Comparison of ENCODE assay signal across 8 cellular contexts in genomic region chr9:34458013-34458966, GRCh38.
DNase-seq lines count a peak whose midpoint lies in the region; ATAC-seq lines count a peak whose summit lies in the region.

Gene DNAI1, plus strand, starts transcription at chr9:34458805. Its CDS starts 201 bp downstream, at chr9:34459006.
A gene with protein sequence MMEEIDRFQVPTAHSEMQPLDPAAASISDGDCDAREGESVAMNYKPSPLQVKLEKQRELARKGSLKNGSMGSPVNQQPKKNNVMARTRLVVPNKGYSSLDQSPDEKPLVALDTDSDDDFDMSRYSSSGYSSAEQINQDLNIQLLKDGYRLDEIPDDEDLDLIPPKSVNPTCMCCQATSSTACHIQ (minus strand): TSS chr9:34458570. CDS start chr9:34458263, 307 bp downstream.

- H3K9me3 ChIP-seq in SK-N-MC (ENCODE audit: low read depth, low read length), result no peaks in the 10 kb centered on the region

- H3K9me3 Mint-ChIP-seq in activated naive CD4-positive, alpha-beta T cell treated with anti-CD3 and anti-CD28 coated beads, Interleukin-2, amount 50 U/mL, for 24 hours, result no peaks in the 10 kb centered on the region

- peak; percentile 96 for DNase-seq in NCI-H1048 (lab: John Stamatoyannopoulos, UW)
- DNase-seq in SK-N-MC (ENCODE audit: low read depth, low spot score), result peak; percentile 81
- peak; percentile 99 for DNase-seq in germinal center (ENCODE audit: low spot score)
- peak; percentile 92 for DNase-seq in non-pigmented ciliary epithelial cell (ENCODE audit: low read depth)
- peak; percentile 98 for DNase-seq in superior temporal gyrus (ENCODE audit: extremely low spot score)

- H3K4me3 ChIP-seq in GM08714 (ENCODE audit: low read length), result peak within 1 kb of the TSS; percentile 50; the same call in 1 of the 2 replicates
- H3K4me3 ChIP-seq in SK-N-MC, result peak within 1 kb of the TSS; percentile 93

- H3K27ac ChIP-seq in SK-N-MC, result no peak within 1 kb of the TSS

- H3K27ac Mint-ChIP-seq in activated naive CD4-positive, alpha-beta T cell treated with anti-CD3 and anti-CD28 coated beads, Interleukin-2, amount 50 U/mL, for 24 hours, result peak within 1 kb of the TSS; percentile 85

- peaks cover 39% of the 10 kb centered on the region for H3K4me1 Mint-ChIP-seq in activated naive CD4-positive, alpha-beta T cell treated with anti-CD3 and anti-CD28 coated beads, Interleukin-2, amount 50 U/mL, for 24 hours

- H3K4me3 Mint-ChIP-seq in activated naive CD4-positive, alpha-beta T cell treated with anti-CD3 and anti-CD28 coated beads, Interleukin-2, amount 50 U/mL, for 24 hours, result peak within 1 kb of the TSS; percentile 93

- H3K27me3 Mint-ChIP-seq in activated naive CD4-positive, alpha-beta T cell treated with anti-CD3 and anti-CD28 coated beads, Interleukin-2, amount 50 U/mL, for 24 hours, result no peaks in the 10 kb centered on the region

- H3K36me3 Mint-ChIP-seq in activated naive CD4-positive, alpha-beta T cell treated with anti-CD3 and anti-CD28 coated beads, Interleukin-2, amount 50 U/mL, for 24 hours, result no peaks in the 10 kb centered on the region

- H3K9ac ChIP-seq in SK-N-MC (ENCODE audit: insufficient read length), result peak within 1 kb of the TSS; percentile 80

- no peaks in the 10 kb centered on the region for H3K36me3 ChIP-seq in SK-N-MC (ENCODE audit: insufficient read depth, low read length)

- ATAC-seq in HG02588 (IDR thresholded peaks at IDR 0.05; ENCODE audit: unreplicated experiment), result peak; percentile 96
